In genomic region chr3:156673732-156674045, GRCh38 we compare ENCODE assay signal across 1 cellular context.
TF ChIP-seq lines count a peak whose summit lies in the region.

No MANE protein-coding gene starts in this region.

TF ChIP-seq in H1, 55 proteins besides CTCF, POLR2A, EP300 and RAD21 (continued from another document):
- no peak for TF ChIP-seq CHD7 (IDR thresholded peaks at IDR 0.05; ENCODE audit: insufficient replicate concordance, low read length)
- no peak for TF ChIP-seq CTBP2 (IDR thresholded peaks at IDR 0.05; ENCODE audit: borderline replicate concordance, insufficient read depth, insufficient read length, low read length)
- TF ChIP-seq BRCA1 (IDR thresholded peaks at IDR 0.05; ENCODE audit: low read depth, low read length) = no peak
- no peak for TF ChIP-seq TBP (IDR thresholded peaks at IDR 0.05; ENCODE audit: low read depth, low read length)
- TF ChIP-seq CHD2 (IDR thresholded peaks at IDR 0.05; ENCODE audit: low read length) = no peak
- TF ChIP-seq NANOG (IDR thresholded peaks at IDR 0.05; ENCODE audit: insufficient read depth, low read depth, low read length, poor library complexity, severe bottlenecking) = no peak
